Comparison of ENCODE assay signal across 18 cellular contexts in genomic region chrX:133650262-133650661, GRCh38.
A peak's percentile ranks its signal among the peaks of the same experiment; 100 is the strongest.
DNase-seq lines count a peak whose midpoint lies in the region; ATAC-seq, FAIRE-seq and TF ChIP-seq lines count a peak whose summit lies in the region.
"Had no signal": no experiment of that assay in that cellular context is flagged by ENCODE, and none has a peak within 500 bp of the region (broad histone marks: within the 10 kb centered on the region; RNA-seq: fewer than 3 reads in every experiment).

No MANE protein-coding gene starts in this region.

- peak overlapping the region; percentile 56; the same call in 1 of the 2 replicates for H3K27ac Mint-ChIP-seq in GM23338
- peak overlapping the region; percentile 47 for H3K27ac Mint-ChIP-seq in nephron progenitor cell
- H3K27ac Mint-ChIP-seq: CD8-positive, alpha-beta memory T cell had no signal

- DNase-seq in GM23338 (ENCODE audit: low spot score), result no peak
- no peak for DNase-seq in nephron progenitor cell
- no peak for DNase-seq in DMS53 (lab: John Stamatoyannopoulos, UW)
- no peak for DNase-seq in NCI-H2227 treated with DMSO at 0.1 percent for 48 hours (lab: John Stamatoyannopoulos, UW)
- DNase-seq in GM19239 (ENCODE audit: insufficient read length, low spot score), result no peak
- no peak for DNase-seq in activated CD4-positive, alpha-beta T cell treated with anti-CD3 and anti-CD28 coated beads for 48 hours
- DNase-seq: 8988T; AML-193; Caco-2; CD8-positive, alpha-beta memory T cell; GF-D8; GOT3; HCEC 1CT; IMR-90 had no signal

- H3K27me3 ChIP-seq in GM23338 (ENCODE audit: insufficient read depth), result no peaks in the 10 kb centered on the region
- no peaks in the 10 kb centered on the region for H3K27me3 ChIP-seq in HUES6 (ENCODE audit: control insufficient read depth, insufficient read depth, low read length)

- no peak overlapping the region for H3K9ac ChIP-seq in HUES6 (ENCODE audit: low read length)
- H3K9ac ChIP-seq: BLaER1 had no signal

- no peaks in the 10 kb centered on the region for H3K79me2 ChIP-seq in GM23338 (replicated peaks; ENCODE audit: insufficient read depth)

- no peaks in the 10 kb centered on the region for H3K9me2 ChIP-seq in GM23338 (ENCODE audit: insufficient read depth)

- H3K9me3 Mint-ChIP-seq in GM23338 (no peaks in the 10 kb centered on the region), nephron progenitor cell (no peaks in the 10 kb centered on the region)
- H3K9me3 Mint-ChIP-seq: CD8-positive, alpha-beta memory T cell had no signal

- H3K4me3 ChIP-seq in GM23338 (no peak overlapping the region), HUES6 (ENCODE audit: low read depth, low read length) (no peak overlapping the region)
- H3K4me3 ChIP-seq: BLaER1 had no signal

- H4K20me1 ChIP-seq in GM23338 (replicated peaks; ENCODE audit: insufficient read depth), result no peaks in the 10 kb centered on the region

- peaks cover 38% of the 10 kb centered on the region for H3K4me1 Mint-ChIP-seq in GM23338
- peaks cover 18% of the 10 kb centered on the region for H3K4me1 Mint-ChIP-seq in nephron progenitor cell
- H3K4me1 Mint-ChIP-seq: CD8-positive, alpha-beta memory T cell had no signal

- no peaks in the 10 kb centered on the region for H3F3A ChIP-seq in GM23338 (replicated peaks; ENCODE audit: low read depth)

- FAIRE-seq in colon (lab: Jason Lieb, UNC) (peak; percentile 14), GM19239 (lab: Jason Lieb, UNC) (no peak)
- FAIRE-seq: HTR-8/SVneo had no signal

- TF ChIP-seq CTCF in GM23338 (conservative IDR thresholded peaks at IDR 0.05; ENCODE audit: low read depth in 2 of 2), result no peak
- no peak for TF ChIP-seq CTCF in nephron progenitor cell (IDR thresholded peaks at IDR 0.05)

- H3K4me1 ChIP-seq in GM23338 (ENCODE audit: insufficient read depth) (peaks cover 10% of the 10 kb centered on the region), HUES6 (ENCODE audit: control insufficient read depth, insufficient read depth, low read length) (peaks cover 20% of the 10 kb centered on the region)
- H3K4me1 ChIP-seq: BLaER1, Caco-2 had no signal

- H3K4me2 ChIP-seq in GM23338, result no peak overlapping the region
- H3K4me2 ChIP-seq: BLaER1 had no signal

- H3K36me3 ChIP-seq in GM23338 (ENCODE audit: insufficient read depth), result no peaks in the 10 kb centered on the region
- no peaks in the 10 kb centered on the region for H3K36me3 ChIP-seq in HUES6 (ENCODE audit: control insufficient read depth, insufficient read depth, low read length)
- H3K36me3 ChIP-seq: BLaER1 had no signal

- peak overlapping the region; percentile 33; the same call in 1 of the 2 replicates for H3K27ac ChIP-seq in GM23338 (ENCODE audit: low read depth)
- H3K27ac ChIP-seq in HUES6 (ENCODE audit: low read depth, low read length), result peak overlapping the region; percentile 6; the same call in 1 of the 2 replicates
- H3K27ac ChIP-seq: BLaER1 had no signal

- H2AFZ ChIP-seq in GM23338, result no peak overlapping the region

- no peaks in the 10 kb centered on the region for H3K9me3 ChIP-seq in HUES6 (ENCODE audit: control insufficient read depth, insufficient read depth, low read depth, low read length)
- H3K9me3 ChIP-seq: BLaER1, Caco-2 had no signal

- no peaks in the 10 kb centered on the region for H3K27me3 Mint-ChIP-seq in GM23338 (ENCODE audit: insufficient read depth, low read depth, poor library complexity)
- no peaks in the 10 kb centered on the region for H3K27me3 Mint-ChIP-seq in nephron progenitor cell (ENCODE audit: low read depth, poor library complexity)

- no peak overlapping the region for H3K4me3 Mint-ChIP-seq in GM23338
- H3K4me3 Mint-ChIP-seq in nephron progenitor cell, result no peak overlapping the region
- H3K4me3 Mint-ChIP-seq: CD8-positive, alpha-beta memory T cell had no signal

- H3K36me3 Mint-ChIP-seq in GM23338 (ENCODE audit: low read depth) (no peaks in the 10 kb centered on the region), nephron progenitor cell (ENCODE audit: low read depth) (peaks cover 10% of the 10 kb centered on the region)
- H3K36me3 Mint-ChIP-seq: CD8-positive, alpha-beta memory T cell had no signal

- ATAC-seq in GM23338, result no peak

TF ChIP-seq in GM23338, 12 proteins besides CTCF, POLR2A, EP300 and RAD21:
- TF ChIP-seq NANOG (IDR thresholded peaks at IDR 0.05; ENCODE audit: borderline replicate concordance) (no peak), EZH2 (IDR thresholded peaks at IDR 0.05; ENCODE audit: low read depth, unreplicated experiment) (no peak), CREB1 (CRISPR knock-in tag; IDR thresholded peaks at IDR 0.05; ENCODE audit: low read depth) (no peak), ZNF114 (CRISPR knock-in tag; IDR thresholded peaks at IDR 0.05) (no peak), JUNB (IDR thresholded peaks at IDR 0.05; ENCODE audit: unreplicated experiment) (no peak), EZH2phosphoT487 (IDR thresholded peaks at IDR 0.05; ENCODE audit: unreplicated experiment) (no peak)
